Comparison of ENCODE assay signal across 8 cellular contexts in the genomic region with DNA sequence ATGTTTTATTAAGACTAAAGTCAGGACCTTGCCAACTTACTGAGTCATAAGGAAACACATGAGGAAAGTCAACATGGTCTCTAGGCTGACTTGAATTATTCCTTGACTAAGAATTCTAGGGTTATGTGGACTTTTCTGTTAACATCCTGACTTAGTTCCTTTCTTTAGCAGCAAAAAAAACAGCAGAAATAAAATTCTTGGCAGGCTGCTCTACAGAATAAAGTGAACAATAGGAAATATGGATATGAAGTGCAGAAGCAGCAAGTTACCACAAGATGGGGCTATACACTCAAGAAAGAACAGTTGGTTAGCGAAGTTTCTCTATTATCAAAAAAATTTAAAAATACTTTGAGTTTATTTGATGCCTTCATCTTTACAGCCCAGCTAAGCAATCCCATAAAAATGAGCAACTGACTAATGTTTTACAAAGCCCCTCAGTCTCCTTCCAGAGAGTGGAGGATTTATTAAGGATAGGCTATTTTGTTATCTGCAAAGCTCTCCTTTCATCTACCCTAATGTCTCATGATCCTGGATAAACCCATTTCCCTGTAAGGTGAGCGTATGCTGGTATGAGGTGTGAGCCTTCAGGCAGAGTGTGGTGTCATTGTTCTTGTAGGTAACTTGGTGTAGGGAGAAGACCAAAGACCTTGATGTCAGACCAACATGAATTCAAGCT. TPM values are rescaled to one million over a fixed set of nuclear protein-coding genes. Genes with fewer than 3 reads are reported as not detected.
DNase-seq lines count a peak whose midpoint lies in the region; ATAC-seq and TF ChIP-seq lines count a peak whose summit lies in the region.

No MANE protein-coding gene starts in this region.

- no peak overlapping the region for H3K27ac ChIP-seq in lower lobe of right lung

- no peaks in the 10 kb centered on the region for H3K27me3 ChIP-seq in lower lobe of right lung (ENCODE audit: low read depth)

- H3K4me1 ChIP-seq in lower lobe of right lung: no peaks in the 10 kb centered on the region

- H3K36me3 ChIP-seq in lower lobe of right lung: no peaks in the 10 kb centered on the region

- H3K9me3 ChIP-seq in lower lobe of right lung: no peaks in the 10 kb centered on the region

- peak; percentile 70 to 71 for ATAC-seq in lower lobe of right lung
- ATAC-seq in HG02973 (IDR thresholded peaks at IDR 0.05; ENCODE audit: unreplicated experiment): no peak

- no peak overlapping the region for H3K4me3 ChIP-seq in HFF-Myc (replicated peaks; ENCODE audit: low read depth, low read length)
- no peak overlapping the region for H3K4me3 ChIP-seq in lower lobe of right lung

- DNase-seq in DMS53 treated with DMSO at 0.1 percent for 48 hours (lab: John Stamatoyannopoulos, UW; ENCODE audit: unreplicated experiment): peak; percentile 57
- peak; percentile 22 for DNase-seq in HFF-Myc (ENCODE audit: extremely low read depth, low read depth)
- peak; percentile 56 for DNase-seq in NCI-H748 treated with DMSO at 0.1 percent for 48 hours (lab: John Stamatoyannopoulos, UW)
- DNase-seq in cerebellar cortex (ENCODE audit: low spot score): peak; percentile 63
- DNase-seq in lower lobe of right lung: no peak
- no peak for DNase-seq in SHP77 treated with DMSO at 0.1 percent for 48 hours (lab: John Stamatoyannopoulos, UW)
- no peak for DNase-seq in activated CD8-positive, alpha-beta memory T cell treated with anti-CD3 and anti-CD28 coated beads, Interleukin-2, amount 50 U/mL, for 4 hours

- TF ChIP-seq CTCF in HFF-Myc (IDR thresholded peaks at IDR 0.05; ENCODE audit: low read depth, low read length, missing control alignments): peak; percentile 66
- peak; percentile 85 for TF ChIP-seq CTCF in lower lobe of right lung (IDR thresholded peaks at IDR 0.05)

- intact Hi-C loops in lower lobe of right lung (cut with DNase I): loop anchor here (5.0 kb wide), 1 partner anchor 265 kb away; no protein-coding TSS in a partner anchor

RNA-seq across cellular contexts. Expression of gene MCCC1, which starts 23.1 kb away (rescaled TPM):
- total RNA-seq in lower lobe of right lung: 49.9 TPM

RNA-seq across cellular contexts. Expression of gene LAMP3, which starts 40.1 kb away (rescaled TPM):
- total RNA-seq in lower lobe of right lung: 285 TPM

Comparison
In these comparisons a context has a peak if more than half of its experiments do, and no peak if none do; other contexts are left out.
1. DNase-seq: peak in DMS53 treated with DMSO at 0.1 percent for 48 hours (single experiment), HFF-Myc (single experiment), NCI-H748 treated with DMSO at 0.1 percent for 48 hours (single experiment) and cerebellar cortex (single experiment); none in lower lobe of right lung (single experiment), SHP77 treated with DMSO at 0.1 percent for 48 hours (single experiment) and activated CD8-positive, alpha-beta memory T cell treated with anti-CD3 and anti-CD28 coated beads, Interleukin-2, amount 50 U/mL, for 4 hours (single experiment).